ENCODE assay signal across 8 cellular contexts in genomic region chr1:1324524-1325287, GRCh38. TPM values are rescaled to one million over a fixed set of nuclear protein-coding genes. Genes with fewer than 3 reads are reported as not detected.
DNase-seq lines count a peak whose midpoint lies in the region; ATAC-seq and TF ChIP-seq lines count a peak whose summit lies in the region.

TSS of gene CPTP (plus strand) at chr1:1324802. CDS start at chr1:1326911, 2,109 bp downstream.
TSS of gene INTS11 (minus strand) at chr1:1324660. CDS start at chr1:1324608, 52 bp downstream.

- DNase-seq in AG04449 (ENCODE audit: low read depth, low spot score) (no peak), NCI-H460 (ENCODE audit: extremely low read depth, low read depth) (peak; percentile 86), cerebellar cortex (ENCODE audit: low spot score) (peak; percentile 85), kidney epithelial cell (ENCODE audit: low read depth) (peak; percentile 50)
- peak; percentile 96 for DNase-seq in activated CD4-positive, CD25-positive, alpha-beta regulatory T cell treated with anti-CD3 and anti-CD28 coated beads, Interleukin-2, amount 50 U/mL, for 72 hours
- peak; percentile 97 for DNase-seq in stimulated activated CD4-positive, alpha-beta T cell treated with anti-CD3 and anti-CD28 coated beads, Interleukin-15, amount 100 ng/mL, for 24 hours

- ATAC-seq in GM18868 (IDR thresholded peaks at IDR 0.05; ENCODE audit: unreplicated experiment), result peak; percentile 81
- peak; percentile 72 for ATAC-seq in HG03103 (IDR thresholded peaks at IDR 0.05; ENCODE audit: low read depth, unreplicated experiment)

- H3K27me3 ChIP-seq in kidney epithelial cell (ENCODE audit: control insufficient read depth, insufficient read depth, low read length), result no peaks in the 10 kb centered on the region

- TF ChIP-seq CTCF in AG04449 (IDR thresholded peaks at IDR 0.05; ENCODE audit: insufficient read depth, low read length, missing control alignments), result no peak
- no peak for TF ChIP-seq CTCF in kidney epithelial cell (IDR thresholded peaks at IDR 0.05; ENCODE audit: insufficient read depth, low read length, poor library complexity, severe bottlenecking)

- POLR2A ChIA-PET in AG04449 (lab: Yijun Ruan, JAX), result no interaction called here

- CTCF ChIA-PET in AG04449 (lab: Yijun Ruan, JAX), result interaction anchor here (1.1 to 2.7 kb wide), 2 partner anchors 20 to 47 kb away, joined by 4 to 12 read pairs; no protein-coding TSS in a partner anchor

- H3K4me3 ChIP-seq in AG04449 (ENCODE audit: low read depth, low read length), result peak within 1 kb of the TSS; percentile 86
- H3K4me3 ChIP-seq in kidney epithelial cell (ENCODE audit: low read depth, low read length), result peak within 1 kb of the TSS; percentile 98

- H3K36me3 ChIP-seq in kidney epithelial cell (ENCODE audit: control insufficient read depth, insufficient read depth, low read length), result peaks cover 2% of the 10 kb centered on the region

RNA-seq across cellular contexts. Expression of gene CPTP, which starts in this region (rescaled TPM):
- 12.2 and 13.7 TPM in 2 replicates for total RNA-seq in NCI-H460 (2014; rRNA removed; shearing (Covaris generic))
- polyA plus RNA-seq in NCI-H460 (2014; cell fraction: nucleus; rRNA removed), result 8.3 and 10.3 TPM in 2 replicates
- total RNA-seq in kidney epithelial cell, result 44.3 and 59.5 TPM in 2 replicates

RNA-seq across cellular contexts. Expression of gene INTS11, which starts in this region (rescaled TPM):
- total RNA-seq in NCI-H460 (2014; rRNA removed; shearing (Covaris generic)), result 56.6 and 60.4 TPM in 2 replicates
- 230 and 241 TPM in 2 replicates for polyA plus RNA-seq in NCI-H460 (2014; cell fraction: nucleus; rRNA removed)
- 94.2 and 123 TPM in 2 replicates for total RNA-seq in kidney epithelial cell
